ENCODE assay signal across 8 cellular contexts in the genomic region with DNA sequence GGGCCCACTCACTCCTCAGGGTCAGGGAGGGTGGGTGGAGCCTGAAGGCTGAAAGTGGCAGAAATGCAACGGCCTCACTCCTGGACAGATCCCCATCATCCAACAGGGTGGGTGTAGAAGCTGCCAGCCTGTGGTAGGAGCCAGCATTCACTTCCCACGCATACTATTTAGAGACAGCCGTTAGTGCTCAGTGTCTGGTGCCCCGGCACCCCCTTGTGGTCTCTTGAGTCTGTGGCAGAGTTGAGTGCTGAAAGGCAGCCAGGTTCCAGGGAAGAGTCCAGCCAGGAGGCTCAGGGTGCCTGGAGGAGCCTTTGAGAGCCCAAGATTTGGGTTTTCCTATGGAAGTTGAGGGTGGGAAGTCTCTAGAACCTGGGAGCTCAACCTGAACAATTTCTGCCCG. TPM values are rescaled to one million over a fixed set of nuclear protein-coding genes. Genes with fewer than 3 reads are reported as not detected.
DNase-seq lines count a peak whose midpoint lies in the region; ATAC-seq and TF ChIP-seq lines count a peak whose summit lies in the region.

No MANE protein-coding gene starts in this region.

- no peaks in the 10 kb centered on the region for H3K27me3 ChIP-seq in MG63

- peak overlapping the region in 1 of 2 donors; percentile 4 for H3K27ac ChIP-seq in coronary artery

- no peak overlapping the region for H3K4me3 ChIP-seq in MG63
- H3K4me3 ChIP-seq in coronary artery: no peak overlapping the region
- H3K4me3 ChIP-seq in lower leg skin (ENCODE audit: low read depth, poor library complexity, severe bottlenecking): no peak overlapping the region

- peak; percentile 76 for TF ChIP-seq CTCF in coronary artery (IDR thresholded peaks at IDR 0.05)
- peak in 1 of 3 donors; percentile 63 for TF ChIP-seq CTCF in lower leg skin (IDR thresholded peaks at IDR 0.05)

- WGBS in lower leg skin, 2 donors: 7 to 14% methylated on average over 5 of the region's 5 CpGs

- ATAC-seq in GM19023 (IDR thresholded peaks at IDR 0.05; ENCODE audit: unreplicated experiment): no peak

- DNase-seq in NCI-H1417 (lab: John Stamatoyannopoulos, UW) (peak; percentile 21 to 68 (median 39)), NCI-H1417 treated with DMSO at 0.1 percent for 48 hours (lab: John Stamatoyannopoulos, UW) (no peak), MG63 (peak; percentile 72), SKM-1 (lab: John Stamatoyannopoulos, UW; ENCODE audit: unreplicated experiment) (peak; percentile 73), coronary artery (ENCODE audit: low spot score) (peak; percentile 85), lower leg skin (ENCODE audit: low spot score in 2 of 2) (peak; percentile 62 to 93), superior temporal gyrus (ENCODE audit: extremely low spot score) (peak; percentile 83)

- H3K9me3 ChIP-seq in MG63: no peaks in the 10 kb centered on the region

- no peaks in the 10 kb centered on the region; the same call in 1 of the 2 replicates for H3K36me3 ChIP-seq in MG63

- TF ChIP-seq POLR2A in lower leg skin (IDR thresholded peaks at IDR 0.05): no peak

- intact Hi-C loops in lower leg skin (cut with DNase I; ENCODE audit: low total_unique reads): loop anchor here (2.0 kb wide), 1 partner anchor 68 kb away; no protein-coding TSS in a partner anchor

RNA-seq across cellular contexts. Expression of a gene that starts 2.1 kb away (rescaled TPM):
- total RNA-seq in MG63 (2014; rRNA removed; shearing (Covaris generic); ENCODE audit: low replicate concordance): not detected in 2 replicates
- not detected for total RNA-seq in lower leg skin

RNA-seq across cellular contexts. Expression of a gene that starts 15.8 kb away (rescaled TPM):
- total RNA-seq in MG63 (2014; rRNA removed; shearing (Covaris generic); ENCODE audit: low replicate concordance): not detected in 2 replicates
- total RNA-seq in lower leg skin: under 1 TPM in 1 of 4 donors, not detected in 3; 0.62 TPM

RNA-seq across cellular contexts. Expression of a gene that starts 34.1 kb away (rescaled TPM):
- total RNA-seq in MG63 (2014; rRNA removed; shearing (Covaris generic); ENCODE audit: low replicate concordance): 11.7 and 22.9 TPM in 2 replicates
- total RNA-seq in lower leg skin: 100 to 1,000 TPM; 106 to 151 (median 120) TPM

RNA-seq across cellular contexts. Expression of a gene that starts 46.7 kb away (rescaled TPM):
- total RNA-seq in MG63 (2014; rRNA removed; shearing (Covaris generic); ENCODE audit: low replicate concordance): 73.9 and 114 TPM in 2 replicates
- 100 to 1,000 TPM in 1 of 4 donors, 10 to 100 TPM in 3; 56.5 to 123 (median 74.8) TPM for total RNA-seq in lower leg skin
